In the genomic region with DNA sequence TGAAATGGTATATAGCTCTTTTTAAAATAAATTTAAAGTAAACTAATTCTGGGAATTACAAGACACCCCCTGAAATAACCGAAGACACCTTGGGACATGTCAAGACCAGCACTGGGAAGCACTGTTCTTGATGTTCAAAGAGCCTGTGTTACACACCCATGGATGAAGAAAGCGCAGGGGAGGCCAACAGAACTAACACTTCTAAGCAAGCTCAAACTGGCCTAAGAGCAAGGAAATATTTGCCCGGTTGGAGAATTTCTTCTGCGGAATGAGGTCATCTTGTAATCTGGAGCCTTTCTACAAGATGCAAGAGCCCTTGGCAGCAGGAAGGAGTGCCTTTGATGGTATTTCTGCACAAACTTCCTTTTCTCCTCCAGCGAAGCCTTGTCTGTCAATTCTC, we compare ENCODE assay signal across 19 cellular contexts. TPM values are rescaled to one million over a fixed set of nuclear protein-coding genes. Genes with fewer than 3 reads are reported as not detected.
DNase-seq lines count a peak whose midpoint lies in the region; ATAC-seq, FAIRE-seq and TF ChIP-seq lines count a peak whose summit lies in the region.
"Had no signal": no experiment of that assay in that cellular context is flagged by ENCODE, and none has a peak within 500 bp of the region (broad histone marks: within the 10 kb centered on the region; RNA-seq: fewer than 3 reads in every experiment).

No MANE protein-coding gene starts in this region.

- H3K36me3 ChIP-seq in bronchial epithelial cell (ENCODE audit: control insufficient read depth, insufficient read depth, low read length) (no peaks in the 10 kb centered on the region), keratinocyte (ENCODE audit: control insufficient read depth in 2 of 2, extremely low read depth in 1 of 2, insufficient read depth in 2 of 2, low read length in 2 of 2) (no peaks in the 10 kb centered on the region), suprapubic skin (no peaks in the 10 kb centered on the region)
- H3K36me3 ChIP-seq: SJCRH30 had no signal

- H3K9me3 Mint-ChIP-seq in endothelial cell (ENCODE audit: unreplicated experiment), result no peaks in the 10 kb centered on the region

- TF ChIP-seq EP300 in suprapubic skin (IDR thresholded peaks at IDR 0.05), result no peak

- TF ChIP-seq CTCF in bronchial epithelial cell (IDR thresholded peaks at IDR 0.05; ENCODE audit: insufficient read depth, low read length, severe bottlenecking) (no peak), keratinocyte (optimal IDR thresholded peaks at IDR 0.05 in 1 of 3, IDR thresholded peaks at IDR 0.05 in 1 of 3, conservative IDR thresholded peaks at IDR 0.05 in 1 of 3; ENCODE audit: extremely low read depth in 1 of 3, insufficient read depth in 2 of 3, low read length in 3 of 3) (no peak), suprapubic skin (IDR thresholded peaks at IDR 0.05) (no peak), endothelial cell (IDR thresholded peaks at IDR 0.05; ENCODE audit: unreplicated experiment) (no peak)

- no peak for FAIRE-seq in bronchial epithelial cell (lab: Jason Lieb, UNC)
- FAIRE-seq in keratinocyte (lab: Jason Lieb, UNC), result peak; percentile 65
- FAIRE-seq: GM12892, HTR-8/SVneo had no signal

- H3K4me2 ChIP-seq in keratinocyte (ENCODE audit: control insufficient read depth, extremely low read depth, insufficient read depth, low read depth, low read length), result peak overlapping the region; percentile 57
- H3K4me2 ChIP-seq: A549 had no signal

- ATAC-seq in HG03432 (IDR thresholded peaks at IDR 0.05; ENCODE audit: unreplicated experiment) (no peak), HG02840 (IDR thresholded peaks at IDR 0.05; ENCODE audit: low FRiP score, unreplicated experiment) (no peak)
- ATAC-seq: A549 had no signal

- no peaks in the 10 kb centered on the region for H3K27me3 ChIP-seq in bronchial epithelial cell (ENCODE audit: control insufficient read depth, insufficient read depth, low read length)
- no peaks in the 10 kb centered on the region for H3K27me3 ChIP-seq in keratinocyte (ENCODE audit: control insufficient read depth, extremely low read depth, insufficient read depth, low read length)
- no peaks in the 10 kb centered on the region for H3K27me3 ChIP-seq in suprapubic skin
- H3K27me3 ChIP-seq: SJCRH30 had no signal

- no peaks in the 10 kb centered on the region for H3K79me2 ChIP-seq in keratinocyte (ENCODE audit: control insufficient read depth, insufficient read depth, low read length)

- no peaks in the 10 kb centered on the region for H3K9me3 ChIP-seq in keratinocyte (ENCODE audit: control insufficient read depth, low read depth, low read length)
- no peaks in the 10 kb centered on the region for H3K9me3 ChIP-seq in suprapubic skin
- H3K9me3 ChIP-seq: A549, SJCRH30 had no signal

- no peak overlapping the region for H3K9ac ChIP-seq in keratinocyte (ENCODE audit: control insufficient read depth, extremely low read depth, insufficient read depth, low read length)

- peak; percentile 21 for DNase-seq in HPDE6-E6E7 (ENCODE audit: extremely low spot score)
- peak; percentile 90 for DNase-seq in bronchial epithelial cell (ENCODE audit: low read depth)
- DNase-seq in keratinocyte (ENCODE audit: low read depth, low spot score), result peak; percentile 41
- DNase-seq in suprapubic skin (ENCODE audit: low spot score in 2 of 2), result no peak
- DNase-seq in endothelial cell (ENCODE audit: low spot score), result no peak
- no peak for DNase-seq in activated T-cell treated with anti-CD3 and anti-CD28 coated beads, Interleukin-2, amount 50 U/mL, for 1 hour
- DNase-seq: NCI-H187; NCI-H446; NK-92 treated with Interleukin-12 subunit alpha and Interleukin-12 subunit beta, amount 100 ng/mL, for 24 hours; SJCRH30 had no signal

- H3K4me1 Mint-ChIP-seq in endothelial cell (ENCODE audit: unreplicated experiment), result no peaks in the 10 kb centered on the region
- H3K4me1 Mint-ChIP-seq: IgD-negative memory B cell had no signal

- TF ChIP-seq POLR2A in suprapubic skin (IDR thresholded peaks at IDR 0.05), result no peak

- H3K9me1 ChIP-seq in keratinocyte (ENCODE audit: control insufficient read depth, extremely low read depth, insufficient read depth, low read length), result no peaks in the 10 kb centered on the region

- H2AFZ ChIP-seq in keratinocyte (ENCODE audit: control insufficient read depth, low read length), result peak overlapping the region; percentile 78

- dilution Hi-C loops in keratinocyte (cut with MboI; ENCODE audit: extremely low pct_ligation_motif_present, low sequenced_read_pairs), result no loop called here

- H3K4me3 ChIP-seq in bronchial epithelial cell (ENCODE audit: low read depth, low read length) (no peak overlapping the region), keratinocyte (ENCODE audit: control insufficient read depth in 2 of 3, extremely low read depth in 1 of 3, insufficient read depth in 2 of 3, low read depth in 1 of 3, low read length in 3 of 3) (no peak overlapping the region), suprapubic skin (no peak overlapping the region)
- H3K4me3 ChIP-seq: A549, SJCRH30 had no signal

- H3K27ac ChIP-seq in keratinocyte (ENCODE audit: control insufficient read depth, insufficient read depth, low read length), result peak overlapping the region; percentile 38
- H3K27ac ChIP-seq in suprapubic skin, result peak overlapping the region; percentile 60
- H3K27ac ChIP-seq: A549, SJCRH30 had no signal

- peaks cover 14% of the 10 kb centered on the region for H3K4me1 ChIP-seq in keratinocyte (ENCODE audit: control insufficient read depth, extremely low read depth, insufficient read depth, low read length)
- no peaks in the 10 kb centered on the region for H3K4me1 ChIP-seq in suprapubic skin
- H3K4me1 ChIP-seq: A549, SJCRH30 had no signal

- no peak overlapping the region for H3K27ac Mint-ChIP-seq in endothelial cell (ENCODE audit: unreplicated experiment)
- H3K27ac Mint-ChIP-seq: CD14-positive monocyte, IgD-negative memory B cell had no signal

- H3K36me3 Mint-ChIP-seq in endothelial cell (ENCODE audit: low read depth, unreplicated experiment), result no peaks in the 10 kb centered on the region
- H3K36me3 Mint-ChIP-seq: CD14-positive monocyte, IgD-negative memory B cell had no signal

- H3K4me3 Mint-ChIP-seq in endothelial cell (ENCODE audit: unreplicated experiment), result no peak overlapping the region
- H3K4me3 Mint-ChIP-seq: CD14-positive monocyte, IgD-negative memory B cell had no signal

- H3K27me3 Mint-ChIP-seq in endothelial cell (ENCODE audit: unreplicated experiment), result no peaks in the 10 kb centered on the region

- no peaks in the 10 kb centered on the region for H4K20me1 ChIP-seq in keratinocyte (ENCODE audit: control insufficient read depth, extremely low read depth, insufficient read depth, low read length)

- WGBS in suprapubic skin, result 39% methylated on average over 5 of the region's 5 CpGs

RNA-seq across cellular contexts. Expression of gene EFHC2, which starts 9.3 kb away (rescaled TPM):
- under 0.01 TPM in 1 of 2 replicates, not detected in the other for total RNA-seq in bronchial epithelial cell
- 0.59 to 0.98 TPM (median 0.98 TPM) in 3 replicates for polyA plus RNA-seq in keratinocyte
- not detected for polyA plus RNA-seq in keratinocyte (2011; ENCODE audit: low read depth)
- 0.57 and 0.80 TPM in 2 replicates for polyA plus RNA-seq in keratinocyte (2011; cell fraction: cytosol; rRNA removed)
- polyA plus RNA-seq in keratinocyte (2011; cell fraction: nucleus; rRNA removed), result 0.84 and 0.89 TPM in 2 replicates
- polyA plus RNA-seq in keratinocyte (2012; ENCODE audit: low replicate concordance), result 0.20 and 0.53 TPM in 2 replicates
- 0.38 to 0.86 TPM in 2 of 3 replicates, not detected in the other for polyA minus RNA-seq in keratinocyte
- not detected for polyA minus RNA-seq in keratinocyte (2011; cell fraction: cytosol; rRNA and poly(A)+ RNA removed)
- polyA minus RNA-seq in keratinocyte (2011; cell fraction: nucleus; rRNA and poly(A)+ RNA removed), result 0.53 and 1.1 TPM in 2 replicates
- 10 to 100 TPM in 2 of 4 donors, 1 to 10 TPM in 2; 5.1 to 16.1 (median 8.9) TPM for total RNA-seq in suprapubic skin
- total RNA-seq in endothelial cell (ENCODE audit: unreplicated experiment), result 0.41 TPM
- total RNA-seq: H4, OCI-LY7 had no signal
- polyA plus RNA-seq: IgD-negative memory B cell had no signal

Comparison
In these comparisons a context has a peak if more than half of its experiments do, and no peak if none do; other contexts are left out.
1. DNase-seq: peak in HPDE6-E6E7 (single experiment), bronchial epithelial cell (single experiment) and keratinocyte (single experiment); none in suprapubic skin (0 of 2), endothelial cell (single experiment) and activated T-cell treated with anti-CD3 and anti-CD28 coated beads, Interleukin-2, amount 50 U/mL, for 1 hour (single experiment).